1 cellular context compared by ENCODE assay signal in the genomic region with DNA sequence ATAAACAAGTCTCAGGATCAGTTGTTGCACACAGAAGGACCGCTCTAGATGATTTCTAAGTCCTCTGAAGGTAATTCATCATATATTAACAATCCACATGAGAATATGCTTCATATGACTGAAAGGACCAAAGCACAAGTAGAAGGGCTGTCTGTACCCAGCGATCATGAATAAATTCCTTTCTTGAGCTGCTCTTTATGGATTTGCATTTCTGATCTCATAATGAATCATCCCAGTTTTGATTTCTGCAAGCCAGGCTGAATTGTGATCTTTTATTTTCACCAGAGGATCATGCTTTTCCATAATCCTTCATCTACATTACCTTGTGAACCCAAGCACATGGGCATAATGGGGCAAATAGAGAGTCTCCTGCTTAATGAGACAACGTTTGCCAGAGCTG.
TF ChIP-seq lines count a peak whose summit lies in the region.

No MANE protein-coding gene starts in this region.

TF ChIP-seq in H1, 55 proteins besides CTCF, POLR2A, EP300 and RAD21 (continued from another document):
- TF ChIP-seq HDAC2 (IDR thresholded peaks at IDR 0.05; ENCODE audit: borderline replicate concordance in 1 of 2, low read depth in 2 of 2, low read length in 2 of 2) (no peak), CEBPB (IDR thresholded peaks at IDR 0.05; ENCODE audit: low read depth, low read length) (no peak), POU5F1 (IDR thresholded peaks at IDR 0.05; ENCODE audit: low read depth, low read length) (no peak), SIN3A (conservative IDR thresholded peaks at IDR 0.05 in 1 of 2, IDR thresholded peaks at IDR 0.05 in 1 of 2; ENCODE audit: low read depth in 1 of 2, low read length in 2 of 2) (no peak), SAP30 (IDR thresholded peaks at IDR 0.05; ENCODE audit: insufficient read depth, insufficient replicate concordance, low read length) (no peak), SIX5 (IDR thresholded peaks at IDR 0.05; ENCODE audit: low read depth, low read length) (no peak), CHD1 (IDR thresholded peaks at IDR 0.05; ENCODE audit: low read depth, low read length) (no peak), CREB1 (IDR thresholded peaks at IDR 0.05) (no peak), KDM5A (IDR thresholded peaks at IDR 0.05; ENCODE audit: low read length) (no peak), POLR2AphosphoS5 (IDR thresholded peaks at IDR 0.05; ENCODE audit: low read depth, low read length) (no peak), GABPA (IDR thresholded peaks at IDR 0.05; ENCODE audit: borderline replicate concordance, insufficient read depth, low read length) (no peak)
- TF ChIP-seq, protein P1, sequence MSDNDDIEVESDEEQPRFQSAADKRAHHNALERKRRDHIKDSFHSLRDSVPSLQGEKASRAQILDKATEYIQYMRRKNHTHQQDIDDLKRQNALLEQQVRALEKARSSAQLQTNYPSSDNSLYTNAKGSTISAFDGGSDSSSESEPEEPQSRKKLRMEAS (IDR thresholded peaks at IDR 0.05): no peak
- TF ChIP-seq, protein P2, sequence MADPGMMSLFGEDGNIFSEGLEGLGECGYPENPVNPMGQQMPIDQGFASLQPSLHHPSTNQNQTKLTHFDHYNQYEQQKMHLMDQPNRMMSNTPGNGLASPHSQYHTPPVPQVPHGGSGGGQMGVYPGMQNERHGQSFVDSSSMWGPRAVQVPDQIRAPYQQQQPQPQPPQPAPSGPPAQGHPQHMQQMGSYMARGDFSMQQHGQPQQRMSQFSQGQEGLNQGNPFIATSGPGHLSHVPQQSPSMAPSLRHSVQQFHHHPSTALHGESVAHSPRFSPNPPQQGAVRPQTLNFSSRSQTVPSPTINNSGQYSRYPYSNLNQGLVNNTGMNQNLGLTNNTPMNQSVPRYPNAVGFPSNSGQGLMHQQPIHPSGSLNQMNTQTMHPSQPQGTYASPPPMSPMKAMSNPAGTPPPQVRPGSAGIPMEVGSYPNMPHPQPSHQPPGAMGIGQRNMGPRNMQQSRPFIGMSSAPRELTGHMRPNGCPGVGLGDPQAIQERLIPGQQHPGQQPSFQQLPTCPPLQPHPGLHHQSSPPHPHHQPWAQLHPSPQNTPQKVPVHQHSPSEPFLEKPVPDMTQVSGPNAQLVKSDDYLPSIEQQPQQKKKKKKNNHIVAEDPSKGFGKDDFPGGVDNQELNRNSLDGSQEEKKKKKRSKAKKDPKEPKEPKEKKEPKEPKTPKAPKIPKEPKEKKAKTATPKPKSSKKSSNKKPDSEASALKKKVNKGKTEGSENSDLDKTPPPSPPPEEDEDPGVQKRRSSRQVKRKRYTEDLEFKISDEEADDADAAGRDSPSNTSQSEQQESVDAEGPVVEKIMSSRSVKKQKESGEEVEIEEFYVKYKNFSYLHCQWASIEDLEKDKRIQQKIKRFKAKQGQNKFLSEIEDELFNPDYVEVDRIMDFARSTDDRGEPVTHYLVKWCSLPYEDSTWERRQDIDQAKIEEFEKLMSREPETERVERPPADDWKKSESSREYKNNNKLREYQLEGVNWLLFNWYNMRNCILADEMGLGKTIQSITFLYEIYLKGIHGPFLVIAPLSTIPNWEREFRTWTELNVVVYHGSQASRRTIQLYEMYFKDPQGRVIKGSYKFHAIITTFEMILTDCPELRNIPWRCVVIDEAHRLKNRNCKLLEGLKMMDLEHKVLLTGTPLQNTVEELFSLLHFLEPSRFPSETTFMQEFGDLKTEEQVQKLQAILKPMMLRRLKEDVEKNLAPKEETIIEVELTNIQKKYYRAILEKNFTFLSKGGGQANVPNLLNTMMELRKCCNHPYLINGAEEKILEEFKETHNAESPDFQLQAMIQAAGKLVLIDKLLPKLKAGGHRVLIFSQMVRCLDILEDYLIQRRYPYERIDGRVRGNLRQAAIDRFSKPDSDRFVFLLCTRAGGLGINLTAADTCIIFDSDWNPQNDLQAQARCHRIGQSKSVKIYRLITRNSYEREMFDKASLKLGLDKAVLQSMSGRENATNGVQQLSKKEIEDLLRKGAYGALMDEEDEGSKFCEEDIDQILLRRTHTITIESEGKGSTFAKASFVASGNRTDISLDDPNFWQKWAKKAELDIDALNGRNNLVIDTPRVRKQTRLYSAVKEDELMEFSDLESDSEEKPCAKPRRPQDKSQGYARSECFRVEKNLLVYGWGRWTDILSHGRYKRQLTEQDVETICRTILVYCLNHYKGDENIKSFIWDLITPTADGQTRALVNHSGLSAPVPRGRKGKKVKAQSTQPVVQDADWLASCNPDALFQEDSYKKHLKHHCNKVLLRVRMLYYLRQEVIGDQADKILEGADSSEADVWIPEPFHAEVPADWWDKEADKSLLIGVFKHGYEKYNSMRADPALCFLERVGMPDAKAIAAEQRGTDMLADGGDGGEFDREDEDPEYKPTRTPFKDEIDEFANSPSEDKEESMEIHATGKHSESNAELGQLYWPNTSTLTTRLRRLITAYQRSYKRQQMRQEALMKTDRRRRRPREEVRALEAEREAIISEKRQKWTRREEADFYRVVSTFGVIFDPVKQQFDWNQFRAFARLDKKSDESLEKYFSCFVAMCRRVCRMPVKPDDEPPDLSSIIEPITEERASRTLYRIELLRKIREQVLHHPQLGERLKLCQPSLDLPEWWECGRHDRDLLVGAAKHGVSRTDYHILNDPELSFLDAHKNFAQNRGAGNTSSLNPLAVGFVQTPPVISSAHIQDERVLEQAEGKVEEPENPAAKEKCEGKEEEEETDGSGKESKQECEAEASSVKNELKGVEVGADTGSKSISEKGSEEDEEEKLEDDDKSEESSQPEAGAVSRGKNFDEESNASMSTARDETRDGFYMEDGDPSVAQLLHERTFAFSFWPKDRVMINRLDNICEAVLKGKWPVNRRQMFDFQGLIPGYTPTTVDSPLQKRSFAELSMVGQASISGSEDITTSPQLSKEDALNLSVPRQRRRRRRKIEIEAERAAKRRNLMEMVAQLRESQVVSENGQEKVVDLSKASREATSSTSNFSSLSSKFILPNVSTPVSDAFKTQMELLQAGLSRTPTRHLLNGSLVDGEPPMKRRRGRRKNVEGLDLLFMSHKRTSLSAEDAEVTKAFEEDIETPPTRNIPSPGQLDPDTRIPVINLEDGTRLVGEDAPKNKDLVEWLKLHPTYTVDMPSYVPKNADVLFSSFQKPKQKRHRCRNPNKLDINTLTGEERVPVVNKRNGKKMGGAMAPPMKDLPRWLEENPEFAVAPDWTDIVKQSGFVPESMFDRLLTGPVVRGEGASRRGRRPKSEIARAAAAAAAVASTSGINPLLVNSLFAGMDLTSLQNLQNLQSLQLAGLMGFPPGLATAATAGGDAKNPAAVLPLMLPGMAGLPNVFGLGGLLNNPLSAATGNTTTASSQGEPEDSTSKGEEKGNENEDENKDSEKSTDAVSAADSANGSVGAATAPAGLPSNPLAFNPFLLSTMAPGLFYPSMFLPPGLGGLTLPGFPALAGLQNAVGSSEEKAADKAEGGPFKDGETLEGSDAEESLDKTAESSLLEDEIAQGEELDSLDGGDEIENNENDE (IDR thresholded peaks at IDR 0.05; ENCODE audit: insufficient replicate concordance, low read length): no peak
